ENCODE assay signal across 9 cellular contexts in the genomic region with DNA sequence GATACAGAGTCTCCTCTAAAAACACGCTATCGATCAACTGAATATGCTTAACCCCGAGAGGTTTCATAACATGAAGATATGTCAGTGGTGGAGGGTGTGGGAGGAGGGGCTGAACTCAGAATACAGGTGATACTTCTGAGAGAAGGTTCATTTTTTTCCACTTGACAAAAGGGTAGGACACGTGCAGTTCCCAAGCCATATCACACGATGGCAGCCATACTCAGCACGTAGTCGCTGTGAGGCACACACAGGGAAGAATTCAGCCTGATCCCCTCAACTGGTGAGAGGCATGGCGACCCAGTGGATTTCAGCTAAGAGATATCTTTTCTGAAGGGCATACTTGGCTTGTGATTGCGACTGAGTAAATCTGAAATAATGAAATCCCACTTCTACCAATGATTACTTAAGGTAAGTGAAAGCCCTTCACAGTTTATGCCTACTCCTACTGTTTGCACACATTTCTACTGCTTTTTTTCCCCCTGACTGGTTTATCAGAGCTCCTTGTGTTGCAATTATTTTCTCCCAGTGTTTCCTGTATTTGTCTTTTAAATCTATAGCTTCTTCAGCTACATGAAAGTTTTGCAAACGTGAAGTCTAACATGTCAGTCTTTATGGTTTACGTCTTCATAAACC.
A peak's percentile ranks its signal among the peaks of the same experiment; 100 is the strongest.
DNase-seq lines count a peak whose midpoint lies in the region; ATAC-seq and TF ChIP-seq lines count a peak whose summit lies in the region.
"Had no signal": no experiment of that assay in that cellular context is flagged by ENCODE, and none has a peak within 500 bp of the region (broad histone marks: within the 10 kb centered on the region; RNA-seq: fewer than 3 reads in every experiment).

No MANE protein-coding gene starts in this region.

- ATAC-seq in HG02938 (IDR thresholded peaks at IDR 0.05; ENCODE audit: unreplicated experiment) (peak; percentile 49), memory B cell (ENCODE audit: low read depth) (peak; percentile 35)

- no peak overlapping the region for H3K4me3 Mint-ChIP-seq in activated CD4-positive, alpha-beta T cell treated with anti-CD3 and anti-CD28 coated beads, Interleukin-2, amount 10 ng/mL, durations not matched to agents 7 days and 5 days
- no peak overlapping the region for H3K4me3 Mint-ChIP-seq in chondrocyte (ENCODE audit: unreplicated experiment)
- no peak overlapping the region for H3K4me3 Mint-ChIP-seq in memory B cell
- no peak overlapping the region for H3K4me3 Mint-ChIP-seq in CD14-positive monocyte

- no peaks in the 10 kb centered on the region for H3K36me3 Mint-ChIP-seq in activated CD4-positive, alpha-beta T cell treated with anti-CD3 and anti-CD28 coated beads, Interleukin-2, amount 10 ng/mL, durations not matched to agents 7 days and 5 days (ENCODE audit: low read depth)
- H3K36me3 Mint-ChIP-seq in chondrocyte (ENCODE audit: low read depth) (no peaks in the 10 kb centered on the region), memory B cell (no peaks in the 10 kb centered on the region), CD14-positive monocyte (no peaks in the 10 kb centered on the region)
- H3K36me3 Mint-ChIP-seq: activated naive CD4-positive, alpha-beta T cell treated with anti-CD3 and anti-CD28 coated beads, Interleukin-2, amount 50 U/mL, for 72 hours had no signal

- H3K9me3 Mint-ChIP-seq in activated CD4-positive, alpha-beta T cell treated with anti-CD3 and anti-CD28 coated beads, Interleukin-2, amount 10 ng/mL, durations not matched to agents 7 days and 5 days = no peaks in the 10 kb centered on the region
- no peaks in the 10 kb centered on the region for H3K9me3 Mint-ChIP-seq in chondrocyte (ENCODE audit: low read depth)
- no peaks in the 10 kb centered on the region for H3K9me3 Mint-ChIP-seq in memory B cell
- H3K9me3 Mint-ChIP-seq in CD14-positive monocyte = no peaks in the 10 kb centered on the region
- H3K9me3 Mint-ChIP-seq: activated naive CD4-positive, alpha-beta T cell treated with anti-CD3 and anti-CD28 coated beads, Interleukin-2, amount 50 U/mL, for 72 hours had no signal

- CTCF ChIA-PET in activated CD4-positive, alpha-beta T cell treated with anti-CD3 and anti-CD28 coated beads, Interleukin-2, amount 10 ng/mL, durations not matched to agents 7 days and 5 days (lab: Charles Lee) = interaction anchor here (1.0 kb wide), 1 partner anchor 135 kb away, joined by 3 read pairs; no protein-coding TSS in a partner anchor

- H3K4me1 Mint-ChIP-seq in activated CD4-positive, alpha-beta T cell treated with anti-CD3 and anti-CD28 coated beads, Interleukin-2, amount 10 ng/mL, durations not matched to agents 7 days and 5 days = no peaks in the 10 kb centered on the region
- H3K4me1 Mint-ChIP-seq in chondrocyte (ENCODE audit: low read depth) (no peaks in the 10 kb centered on the region), memory B cell (no peaks in the 10 kb centered on the region), CD14-positive monocyte (peaks cover 7% of the 10 kb centered on the region)

- intact Hi-C loops in CD14-positive monocyte (cut with micrococcal nuclease) = no loop called here

- TF ChIP-seq CTCF in chondrocyte (IDR thresholded peaks at IDR 0.05) (peak; percentile 76), CD14-positive monocyte (IDR thresholded peaks at IDR 0.05) (no peak)

- peaks cover 26% of the 10 kb centered on the region for H3K27me3 Mint-ChIP-seq in activated CD4-positive, alpha-beta T cell treated with anti-CD3 and anti-CD28 coated beads, Interleukin-2, amount 10 ng/mL, durations not matched to agents 7 days and 5 days
- peaks cover 48% of the 10 kb centered on the region for H3K27me3 Mint-ChIP-seq in chondrocyte (ENCODE audit: low read depth)
- H3K27me3 Mint-ChIP-seq in memory B cell = peaks cover 13% of the 10 kb centered on the region
- H3K27me3 Mint-ChIP-seq in CD14-positive monocyte (ENCODE audit: low read depth in 3 of 3) = peaks cover 4 to 9% (median 9%) of the 10 kb centered on the region in 3 donors

- no peak overlapping the region for H3K27ac Mint-ChIP-seq in activated CD4-positive, alpha-beta T cell treated with anti-CD3 and anti-CD28 coated beads, Interleukin-2, amount 10 ng/mL, durations not matched to agents 7 days and 5 days
- no peak overlapping the region for H3K27ac Mint-ChIP-seq in chondrocyte (ENCODE audit: unreplicated experiment)
- no peak overlapping the region for H3K27ac Mint-ChIP-seq in memory B cell
- H3K27ac Mint-ChIP-seq in CD14-positive monocyte = no peak overlapping the region
- H3K27ac Mint-ChIP-seq: activated naive CD4-positive, alpha-beta T cell treated with anti-CD3 and anti-CD28 coated beads, Interleukin-2, amount 50 U/mL, for 72 hours had no signal

- POLR2A ChIA-PET in activated CD4-positive, alpha-beta T cell treated with anti-CD3 and anti-CD28 coated beads, Interleukin-2, amount 10 ng/mL, durations not matched to agents 7 days and 5 days (lab: Charles Lee) = no interaction called here

- DNase-seq in activated CD4-positive, alpha-beta T cell treated with anti-CD3 and anti-CD28 coated beads, Interleukin-2, amount 10 ng/mL, durations not matched to agents 7 days and 5 days = peak; percentile 24
- DNase-seq in activated CD4-positive, alpha-beta T cell treated with anti-CD3 and anti-CD28 coated beads for 4 hours = no peak
- peak; percentile 29 for DNase-seq in NCI-H69 (lab: John Stamatoyannopoulos, UW)
- DNase-seq in chondrocyte (ENCODE audit: low spot score) = no peak
- no peak for DNase-seq in memory B cell (ENCODE audit: low spot score in 2 of 2)
- no peak for DNase-seq in NCI-H226
- DNase-seq in CD14-positive monocyte (ENCODE audit: low spot score) = no peak

Comparison
In these comparisons a context has a peak if more than half of its experiments do, and no peak if none do; other contexts are left out.
1. DNase-seq: peak in activated CD4-positive, alpha-beta T cell treated with anti-CD3 and anti-CD28 coated beads, Interleukin-2, amount 10 ng/mL, durations not matched to agents 7 days and 5 days (single experiment) and NCI-H69 (single experiment); none in activated CD4-positive, alpha-beta T cell treated with anti-CD3 and anti-CD28 coated beads for 4 hours (0 of 2), chondrocyte (single experiment), memory B cell (0 of 2), NCI-H226 (single experiment) and CD14-positive monocyte (single experiment).